In the genomic region with DNA sequence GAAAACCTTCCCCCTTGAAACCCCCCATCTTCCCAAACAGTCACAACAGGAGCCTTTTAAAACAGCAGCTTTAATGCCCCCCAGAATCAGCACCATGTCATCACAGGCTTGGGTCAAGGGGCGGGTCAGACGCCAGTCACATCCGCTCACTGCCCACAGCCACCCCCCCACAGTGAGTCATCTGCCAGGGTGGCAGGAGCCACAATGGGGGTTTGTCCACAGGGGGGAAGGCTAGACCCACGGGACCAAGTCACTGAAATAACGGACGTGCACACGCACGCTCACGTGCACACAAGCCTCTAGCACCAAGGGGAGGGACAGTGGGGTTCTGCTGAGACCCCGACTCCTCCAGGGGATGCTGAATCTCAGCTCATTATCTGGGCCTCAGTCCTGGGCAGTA, we compare ENCODE assay signal across 8 cellular contexts. TPM values are rescaled to one million over a fixed set of nuclear protein-coding genes. Genes with fewer than 3 reads are reported as not detected.
DNase-seq lines count a peak whose midpoint lies in the region; ATAC-seq lines count a peak whose summit lies in the region.

No MANE protein-coding gene starts in this region.

- no peak for ATAC-seq in GM21619 (IDR thresholded peaks at IDR 0.05; ENCODE audit: unreplicated experiment)
- no peak for ATAC-seq in HG03196 (IDR thresholded peaks at IDR 0.05; ENCODE audit: unreplicated experiment)
- ATAC-seq in left lobe of liver, result no peak

- H3K27ac ChIP-seq in temporal lobe (ENCODE audit: low read depth, low read length), result peak overlapping the region; percentile 7

- DNase-seq in stimulated activated CD4-positive, alpha-beta T cell treated with anti-CD3 and anti-CD28 coated beads, Interleukin-15, amount 100 ng/mL, for 24 hours, result peak; percentile 24
- DNase-seq in stimulated activated CD4-positive, alpha-beta T cell treated with anti-CD3 and anti-CD28 coated beads, Interleukin-1b, Interleukin-23, amount 100 ng/mL, for 48 hours, result no peak
- peak; percentile 25 to 28 for DNase-seq in activated CD8-positive, alpha-beta memory T cell treated with anti-CD3 and anti-CD28 coated beads for 4 hours (ENCODE audit: low read depth in 2 of 2)
- DNase-seq in hippocampal formation (lab: John Stamatoyannopoulos, UW) (peak; percentile 10 to 21), left lobe of liver (ENCODE audit: low spot score) (no peak)

RNA-seq across cellular contexts. Expression of a gene that starts 0.4 kb away (rescaled TPM):
- total RNA-seq in temporal lobe, result not detected
- not detected for total RNA-seq in left lobe of liver

RNA-seq across cellular contexts. Expression of a gene that starts 7.4 kb away (rescaled TPM):
- total RNA-seq in temporal lobe (15.0 TPM), left lobe of liver (1.3 TPM)

RNA-seq across cellular contexts. Expression of a gene that starts 31.1 kb away (rescaled TPM):
- 1.7 TPM for total RNA-seq in temporal lobe
- 2.5 TPM for total RNA-seq in left lobe of liver

RNA-seq across cellular contexts. Expression of a gene that starts 45.4 kb away (rescaled TPM):
- total RNA-seq in temporal lobe, result 102 TPM
- 232 TPM for total RNA-seq in left lobe of liver

RNA-seq across cellular contexts. Expression of a gene that starts 57.5 kb away (rescaled TPM):
- total RNA-seq in temporal lobe (not detected), left lobe of liver (not detected)

Comparison
In these comparisons a context has a peak if more than half of its experiments do, and no peak if none do; other contexts are left out.
1. DNase-seq: peak in stimulated activated CD4-positive, alpha-beta T cell treated with anti-CD3 and anti-CD28 coated beads, Interleukin-15, amount 100 ng/mL, for 24 hours (single experiment), activated CD8-positive, alpha-beta memory T cell treated with anti-CD3 and anti-CD28 coated beads for 4 hours (2 of 2) and hippocampal formation (2 of 2); none in stimulated activated CD4-positive, alpha-beta T cell treated with anti-CD3 and anti-CD28 coated beads, Interleukin-1b, Interleukin-23, amount 100 ng/mL, for 48 hours (single experiment) and left lobe of liver (single experiment).